Comparison of ENCODE assay signal across 27 cellular contexts in the genomic region with DNA sequence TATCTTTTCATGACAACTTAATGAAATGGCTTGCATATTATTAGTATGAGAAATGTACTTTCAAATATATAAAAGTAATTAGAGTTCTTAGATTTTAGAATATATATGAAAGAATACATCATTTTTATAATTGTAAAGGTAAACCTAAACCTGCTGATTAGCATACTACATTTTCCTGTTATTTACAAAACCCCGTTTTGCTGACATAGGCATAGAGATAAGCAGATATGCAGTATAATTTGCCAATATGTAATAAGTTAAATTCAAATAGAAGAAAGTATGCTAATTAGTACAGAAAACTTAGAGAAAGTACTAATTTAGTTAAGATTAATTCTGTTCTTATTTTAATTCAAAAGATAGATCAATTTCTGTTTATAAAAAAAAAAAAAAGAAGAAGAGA. TPM values are rescaled to one million over a fixed set of nuclear protein-coding genes. Genes with fewer than 3 reads are reported as not detected.
"Had no signal": no experiment of that assay in that cellular context is flagged by ENCODE, and none has a peak within 500 bp of the region (broad histone marks: within the 10 kb centered on the region; RNA-seq: fewer than 3 reads in every experiment).

No MANE protein-coding gene starts in this region.

- H3K27ac ChIP-seq: left ventricle myocardium inferior, neural progenitor cell, neutrophil, ovary, prostate gland, sigmoid colon, tibial nerve, uterus had no signal

- DNase-seq: hippocampal formation; left ventricle myocardium inferior; mesendoderm; naive B cell; natural killer cell; nephron progenitor cell; ovary; retina; right cardiac atrium; sigmoid colon; stimulated activated CD4-positive, alpha-beta T cell treated with anti-CD3 and anti-CD28 coated beads, Interleukin-1b, Interleukin-23, amount 100 ng/mL, for 48 hours; stimulated activated CD4-positive, alpha-beta T cell treated with anti-CD3 and anti-CD28 coated beads, Interleukin-2, amount 100 ng/mL, for 48 hours; stimulated activated CD4-positive, alpha-beta T cell treated with anti-CD3 and anti-CD28 coated beads, Interleukin-4, amount 100 ng/mL, for 4 hours; stimulated activated CD8-positive, alpha-beta memory T cell treated with anti-CD3 and anti-CD28 coated beads, Interleukin-4, amount 100 ng/mL, for 48 hours; stimulated activated naive CD4-positive, alpha-beta T cell treated with Interleukin-2 at 50 U/mL for 16 hours; stimulated activated naive CD8-positive, alpha-beta T cell treated with anti-CD3 and anti-CD28 coated beads, Interleukin-15, amount 100 ng/mL, for 72 hours; substantia nigra; uterus had no signal

- ATAC-seq: natural killer cell; right cardiac atrium; stimulated activated memory B cell treated with anti-CD40 and anti-IgM and Interleukin-4, amounts not matched to agents 10 μg/mL and 1 μg/mL and 100 μg/mL, for 72 hours; stimulated activated naive CD8-positive, alpha-beta T cell treated with anti-CD3 and anti-CD28 coated beads, Interleukin-15, amount 100 ng/mL, for 72 hours had no signal

- H3K4me1 ChIP-seq: left ventricle myocardium inferior, neural progenitor cell, prostate gland, sigmoid colon, tibial nerve, uterus had no signal

- H3K9me3 ChIP-seq: left ventricle myocardium inferior, neutrophil, ovary, prostate gland, sigmoid colon, tibial nerve, uterus had no signal

- H3K36me3 ChIP-seq: neural progenitor cell, neutrophil, ovary, prostate gland, uterus had no signal

- H3K27me3 ChIP-seq: neural progenitor cell, neutrophil, ovary, sigmoid colon, tibial nerve, uterus had no signal

- H3K4me3 ChIP-seq: left ventricle myocardium inferior, lung, neural progenitor cell, ovary, prostate gland, sigmoid colon, smooth muscle cell, tibial nerve, uterus had no signal

RNA-seq across cellular contexts. Expression of a gene that starts 21.5 kb away (rescaled TPM):
- total RNA-seq: kidney epithelial cell, mononuclear cell, smooth muscle cell had no signal
